8 cellular contexts compared by ENCODE assay signal in genomic region chr6:55980627-55981211, GRCh38.
DNase-seq lines count a peak whose midpoint lies in the region; ATAC-seq and TF ChIP-seq lines count a peak whose summit lies in the region.

No MANE protein-coding gene starts in this region.

- H3K4me3 ChIP-seq in coronary artery = no peak overlapping the region

- H3K36me3 Mint-ChIP-seq in activated T-helper 2 cell treated with anti-CD3 and anti-CD28 coated beads, Interferon-gamma antibody, Interleukin-2, Interleukin-4, amounts not matched to agents 10 μg/mL and 5 μg/mL and 100 μg/mL, durations not matched to agents 14 hours and 24 hours and 36 hours (ENCODE audit: low read depth) = no peaks in the 10 kb centered on the region

- TF ChIP-seq CTCF in coronary artery (IDR thresholded peaks at IDR 0.05) = no peak

- no peaks in the 10 kb centered on the region for H3K4me1 Mint-ChIP-seq in activated T-helper 2 cell treated with anti-CD3 and anti-CD28 coated beads, Interferon-gamma antibody, Interleukin-2, Interleukin-4, amounts not matched to agents 10 μg/mL and 5 μg/mL and 100 μg/mL, durations not matched to agents 14 hours and 24 hours and 36 hours (ENCODE audit: low read depth)

- ATAC-seq in HG02798 (IDR thresholded peaks at IDR 0.05; ENCODE audit: poor library complexity, unreplicated experiment) = peak; percentile 56

- intact Hi-C loops in activated T-helper 2 cell treated with anti-CD3 and anti-CD28 coated beads, Interferon-gamma antibody, Interleukin-2, Interleukin-4, amounts not matched to agents 10 μg/mL and 5 μg/mL and 100 μg/mL, durations not matched to agents 14 hours and 24 hours and 36 hours (cut with micrococcal nuclease) = loop anchor here (5.0 kb wide), 1 partner anchor 612 kb away; no protein-coding TSS in a partner anchor

- no peak overlapping the region for H3K4me3 Mint-ChIP-seq in activated T-helper 2 cell treated with anti-CD3 and anti-CD28 coated beads, Interferon-gamma antibody, Interleukin-2, Interleukin-4, amounts not matched to agents 10 μg/mL and 5 μg/mL and 100 μg/mL, durations not matched to agents 14 hours and 24 hours and 36 hours (ENCODE audit: low read depth)

- H3K27ac Mint-ChIP-seq in activated T-helper 2 cell treated with anti-CD3 and anti-CD28 coated beads, Interferon-gamma antibody, Interleukin-2, Interleukin-4, amounts not matched to agents 10 μg/mL and 5 μg/mL and 100 μg/mL, durations not matched to agents 14 hours and 24 hours and 36 hours = no peak overlapping the region

- no peaks in the 10 kb centered on the region for H3K27me3 Mint-ChIP-seq in activated T-helper 2 cell treated with anti-CD3 and anti-CD28 coated beads, Interferon-gamma antibody, Interleukin-2, Interleukin-4, amounts not matched to agents 10 μg/mL and 5 μg/mL and 100 μg/mL, durations not matched to agents 14 hours and 24 hours and 36 hours (ENCODE audit: low read depth)

- peak; percentile 6 for DNase-seq in DMS79 (lab: John Stamatoyannopoulos, UW)
- peak; percentile 77 for DNase-seq in NCI-H82 (lab: John Stamatoyannopoulos, UW)
- DNase-seq in cerebellar cortex (ENCODE audit: low spot score) = peak; percentile 59
- DNase-seq in medulla oblongata (ENCODE audit: extremely low spot score) = peak; percentile 64
- DNase-seq in stimulated activated naive CD4-positive, alpha-beta T cell (lab: John Stamatoyannopoulos, UW) = no peak
- DNase-seq in coronary artery (ENCODE audit: low spot score) = no peak
- DNase-seq in activated T-helper 2 cell treated with anti-CD3 and anti-CD28 coated beads, Interferon-gamma antibody, Interleukin-2, Interleukin-4, amounts not matched to agents 10 μg/mL and 5 μg/mL and 100 μg/mL, durations not matched to agents 14 hours and 24 hours and 36 hours (ENCODE audit: low spot score) = no peak

- H3K27ac ChIP-seq in coronary artery = no peak overlapping the region

- no peaks in the 10 kb centered on the region for H3K9me3 Mint-ChIP-seq in activated T-helper 2 cell treated with anti-CD3 and anti-CD28 coated beads, Interferon-gamma antibody, Interleukin-2, Interleukin-4, amounts not matched to agents 10 μg/mL and 5 μg/mL and 100 μg/mL, durations not matched to agents 14 hours and 24 hours and 36 hours

Comparison
In these comparisons a context has a peak if more than half of its experiments do, and no peak if none do; other contexts are left out.
1. DNase-seq: peak in DMS79 (single experiment), NCI-H82 (single experiment), cerebellar cortex (single experiment) and medulla oblongata (single experiment); none in stimulated activated naive CD4-positive, alpha-beta T cell (0 of 6), coronary artery (single experiment) and activated T-helper 2 cell treated with anti-CD3 and anti-CD28 coated beads, Interferon-gamma antibody, Interleukin-2, Interleukin-4, amounts not matched to agents 10 μg/mL and 5 μg/mL and 100 μg/mL, durations not matched to agents 14 hours and 24 hours and 36 hours (single experiment).